Comparison of ENCODE assay signal across 14 cellular contexts in the genomic region with DNA sequence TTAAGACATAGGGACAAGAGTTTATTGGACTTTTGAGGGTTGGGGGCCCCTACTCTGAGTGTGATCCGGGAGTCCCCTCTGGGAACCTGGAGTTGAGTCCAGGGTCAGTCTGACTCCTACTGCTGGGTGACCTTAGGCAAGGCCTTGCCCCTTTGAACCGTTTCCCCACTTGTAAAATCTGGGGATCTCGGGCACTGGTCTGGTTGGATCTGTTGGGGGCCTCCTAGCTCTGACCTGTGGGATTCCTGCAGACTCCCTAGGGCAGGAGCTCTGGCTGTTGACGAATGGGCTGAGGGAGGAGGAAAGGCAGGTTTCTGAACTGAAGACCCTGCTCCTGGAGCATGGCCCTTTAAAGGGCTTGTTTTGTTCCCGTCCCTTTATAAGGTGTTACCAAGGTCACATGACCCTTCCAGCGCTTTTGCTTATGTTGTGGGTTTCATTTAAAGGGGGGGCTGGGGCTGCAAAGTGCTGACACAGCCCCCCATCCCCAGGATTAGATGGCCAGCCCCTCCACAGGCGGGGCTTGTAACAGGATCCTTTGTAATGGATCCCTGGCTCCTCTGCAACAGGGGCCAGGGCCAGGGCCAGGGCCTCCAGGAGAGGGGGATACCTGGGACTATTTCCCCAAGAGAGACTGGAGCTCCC. TPM values are rescaled to one million over a fixed set of nuclear protein-coding genes. Genes with fewer than 3 reads are reported as not detected.
DNase-seq lines count a peak whose midpoint lies in the region; ATAC-seq and TF ChIP-seq lines count a peak whose summit lies in the region.
"Had no signal": no experiment of that assay in that cellular context is flagged by ENCODE, and none has a peak within 500 bp of the region (broad histone marks: within the 10 kb centered on the region; RNA-seq: fewer than 3 reads in every experiment).

No MANE protein-coding gene starts in this region.

- TF ChIP-seq CTCF in RWPE1 (conservative IDR thresholded peaks at IDR 0.05; ENCODE audit: low read depth) (no peak), progenitor cell of endocrine pancreas (IDR thresholded peaks at IDR 0.05; ENCODE audit: unreplicated experiment) (no peak)

- H3K27ac Mint-ChIP-seq in progenitor cell of endocrine pancreas: peak overlapping the region; percentile 82
- no peak overlapping the region for H3K27ac Mint-ChIP-seq in activated CD8-positive, alpha-beta memory T cell treated with anti-CD3 and anti-CD28 coated beads, Interleukin-2, amount 10 ng/mL, durations not matched to agents 7 days and 5 days
- H3K27ac Mint-ChIP-seq: activated naive CD4-positive, alpha-beta T cell treated with anti-CD3 and anti-CD28 coated beads, Interleukin-2, amount 50 U/mL, for 24 hours had no signal

- POLR2A ChIA-PET in RWPE1 (lab: Yijun Ruan, JAX; ENCODE audit: low non-redundant PET): interaction anchor here (0.6 kb wide), 1 partner anchor 75 kb away, joined by 3 read pairs; no protein-coding TSS in a partner anchor

- H3K9ac ChIP-seq in ES-I3 (ENCODE audit: low read depth, low read length) (peak overlapping the region; percentile 40), iPS-15b (ENCODE audit: low read depth, low read length) (peak overlapping the region; percentile 56)

- no peaks in the 10 kb centered on the region for H3K27me3 ChIP-seq in iPS-15b (ENCODE audit: control insufficient read depth, insufficient read depth, low read length)
- H3K27me3 ChIP-seq: SJCRH30 had no signal

- H3K27me3 Mint-ChIP-seq in progenitor cell of endocrine pancreas: no peaks in the 10 kb centered on the region
- no peaks in the 10 kb centered on the region for H3K27me3 Mint-ChIP-seq in activated CD8-positive, alpha-beta memory T cell treated with anti-CD3 and anti-CD28 coated beads, Interleukin-2, amount 10 ng/mL, durations not matched to agents 7 days and 5 days
- H3K27me3 Mint-ChIP-seq: activated naive CD4-positive, alpha-beta T cell treated with anti-CD3 and anti-CD28 coated beads, Interleukin-2, amount 50 U/mL, for 24 hours; central memory CD8-positive, alpha-beta T cell had no signal

- CTCF ChIA-PET in RWPE1 (lab: Yijun Ruan, JAX): no interaction called here
- CTCF ChIA-PET in activated CD8-positive, alpha-beta memory T cell treated with anti-CD3 and anti-CD28 coated beads, Interleukin-2, amount 10 ng/mL, durations not matched to agents 7 days and 5 days (lab: Charles Lee): interaction anchor here (0.6 kb wide), 1 partner anchor 54 kb away, joined by 4 read pairs; no protein-coding TSS in a partner anchor

- peaks cover 11% of the 10 kb centered on the region for H3K36me3 Mint-ChIP-seq in progenitor cell of endocrine pancreas (ENCODE audit: insufficient read depth)
- no peaks in the 10 kb centered on the region for H3K36me3 Mint-ChIP-seq in activated CD8-positive, alpha-beta memory T cell treated with anti-CD3 and anti-CD28 coated beads, Interleukin-2, amount 10 ng/mL, durations not matched to agents 7 days and 5 days
- H3K36me3 Mint-ChIP-seq: activated naive CD4-positive, alpha-beta T cell treated with anti-CD3 and anti-CD28 coated beads, Interleukin-2, amount 50 U/mL, for 24 hours had no signal

- peak overlapping the region; percentile 82 for H3K4me3 ChIP-seq in iPS-15b (ENCODE audit: low read depth, low read length)
- H3K4me3 ChIP-seq: SJCRH30 had no signal

- H3K4me1 ChIP-seq in ES-I3 (ENCODE audit: insufficient read depth, low read length) (peaks cover 45% of the 10 kb centered on the region), iPS-15b (ENCODE audit: control insufficient read depth, insufficient read depth, low read length) (peaks cover 21% of the 10 kb centered on the region)

- DNase-seq in RWPE1 (ENCODE audit: low spot score): no peak
- DNase-seq in progenitor cell of endocrine pancreas (ENCODE audit: low spot score, unreplicated experiment): no peak
- DNase-seq in EL: no peak
- DNase-seq in activated CD8-positive, alpha-beta memory T cell treated with anti-CD3 and anti-CD28 coated beads, Interleukin-2, amount 10 ng/mL, durations not matched to agents 7 days and 5 days: no peak
- DNase-seq in T-helper 1 cell: no peak
- DNase-seq: hippocampal formation, KG1, NCI-H1436 treated with DMSO at 0.1 percent for 48 hours, SJCRH30 had no signal

- no peaks in the 10 kb centered on the region for H3K9me3 Mint-ChIP-seq in progenitor cell of endocrine pancreas (ENCODE audit: low read depth)
- no peaks in the 10 kb centered on the region for H3K9me3 Mint-ChIP-seq in activated CD8-positive, alpha-beta memory T cell treated with anti-CD3 and anti-CD28 coated beads, Interleukin-2, amount 10 ng/mL, durations not matched to agents 7 days and 5 days (ENCODE audit: low read depth)
- H3K9me3 Mint-ChIP-seq: activated naive CD4-positive, alpha-beta T cell treated with anti-CD3 and anti-CD28 coated beads, Interleukin-2, amount 50 U/mL, for 24 hours; central memory CD8-positive, alpha-beta T cell had no signal

- no peak for ATAC-seq in SK-N-SH treated with all-trans-retinoic acid at 6 μM for 48 hours
- ATAC-seq in activated CD8-positive, alpha-beta memory T cell treated with anti-CD3 and anti-CD28 coated beads, Interleukin-2, amount 10 ng/mL, durations not matched to agents 7 days and 5 days: no peak

- H3K36me3 ChIP-seq in ES-I3 (ENCODE audit: insufficient read depth, low read length) (peaks cover 3% of the 10 kb centered on the region; the same call in 1 of the 2 replicates), iPS-15b (ENCODE audit: control insufficient read depth, insufficient read depth, low read length) (peaks cover 29% of the 10 kb centered on the region)
- H3K36me3 ChIP-seq: SJCRH30 had no signal

- peaks cover 34% of the 10 kb centered on the region for H3K4me1 Mint-ChIP-seq in progenitor cell of endocrine pancreas (ENCODE audit: low read depth)
- no peaks in the 10 kb centered on the region for H3K4me1 Mint-ChIP-seq in activated CD8-positive, alpha-beta memory T cell treated with anti-CD3 and anti-CD28 coated beads, Interleukin-2, amount 10 ng/mL, durations not matched to agents 7 days and 5 days

- H3K9me3 ChIP-seq in ES-I3 (ENCODE audit: control insufficient read depth, insufficient read depth, low read length) (no peaks in the 10 kb centered on the region), iPS-15b (ENCODE audit: control insufficient read depth, insufficient read depth, low read length) (no peaks in the 10 kb centered on the region)
- H3K9me3 ChIP-seq: SJCRH30 had no signal

- peak overlapping the region; percentile 100 for H3K27ac ChIP-seq in RWPE1
- H3K27ac ChIP-seq: SJCRH30 had no signal

- H3K4me3 Mint-ChIP-seq in progenitor cell of endocrine pancreas (ENCODE audit: low read depth): no peak overlapping the region
- no peak overlapping the region for H3K4me3 Mint-ChIP-seq in activated CD8-positive, alpha-beta memory T cell treated with anti-CD3 and anti-CD28 coated beads, Interleukin-2, amount 10 ng/mL, durations not matched to agents 7 days and 5 days
- H3K4me3 Mint-ChIP-seq: activated naive CD4-positive, alpha-beta T cell treated with anti-CD3 and anti-CD28 coated beads, Interleukin-2, amount 50 U/mL, for 24 hours; central memory CD8-positive, alpha-beta T cell had no signal

TF ChIP-seq in SK-N-SH treated with all-trans-retinoic acid at 6 μM for 48 hours, 23 proteins besides CTCF, POLR2A, EP300 and RAD21:
- TF ChIP-seq, protein P1, sequence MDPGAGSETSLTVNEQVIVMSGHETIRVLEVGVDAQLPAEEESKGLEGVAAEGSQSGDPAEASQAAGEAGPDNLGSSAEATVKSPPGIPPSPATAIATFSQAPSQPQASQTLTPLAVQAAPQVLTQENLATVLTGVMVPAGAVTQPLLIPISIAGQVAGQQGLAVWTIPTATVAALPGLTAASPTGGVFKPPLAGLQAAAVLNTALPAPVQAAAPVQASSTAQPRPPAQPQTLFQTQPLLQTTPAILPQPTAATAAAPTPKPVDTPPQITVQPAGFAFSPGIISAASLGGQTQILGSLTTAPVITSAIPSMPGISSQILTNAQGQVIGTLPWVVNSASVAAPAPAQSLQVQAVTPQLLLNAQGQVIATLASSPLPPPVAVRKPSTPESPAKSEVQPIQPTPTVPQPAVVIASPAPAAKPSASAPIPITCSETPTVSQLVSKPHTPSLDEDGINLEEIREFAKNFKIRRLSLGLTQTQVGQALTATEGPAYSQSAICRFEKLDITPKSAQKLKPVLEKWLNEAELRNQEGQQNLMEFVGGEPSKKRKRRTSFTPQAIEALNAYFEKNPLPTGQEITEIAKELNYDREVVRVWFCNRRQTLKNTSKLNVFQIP (CRISPR knock-in tag; IDR thresholded peaks at IDR 0.05; ENCODE audit: borderline replicate concordance, low read depth): no peak
- no peak for TF ChIP-seq PPARA (CRISPR knock-in tag; IDR thresholded peaks at IDR 0.05; ENCODE audit: borderline replicate concordance)

RNA-seq across cellular contexts. Expression of a gene that starts 50.7 kb away (rescaled TPM):
- total RNA-seq in progenitor cell of endocrine pancreas: 101 and 110 TPM in 2 replicates
- 100 to 1,000 TPM; 192 to 238 TPM for total RNA-seq in activated CD8-positive, alpha-beta memory T cell treated with anti-CD3 and anti-CD28 coated beads, Interleukin-2, amount 10 ng/mL, durations not matched to agents 7 days and 5 days

RNA-seq across cellular contexts. Expression of a gene that starts 51.0 kb away (rescaled TPM):
- 62.6 and 66.1 TPM in 2 replicates for total RNA-seq in progenitor cell of endocrine pancreas
- total RNA-seq in activated CD8-positive, alpha-beta memory T cell treated with anti-CD3 and anti-CD28 coated beads, Interleukin-2, amount 10 ng/mL, durations not matched to agents 7 days and 5 days: 100 to 1,000 TPM in 1 of 2 experiments, 10 to 100 TPM in 1; 85.3 to 102 TPM
